ENCODE assay signal across 1 cellular context in genomic region chr21:29155118-29155932, GRCh38.
TF ChIP-seq lines count a peak whose summit lies in the region.

No MANE protein-coding gene starts in this region.

TF ChIP-seq in K562, 482 proteins besides CTCF, POLR2A, EP300 and RAD21 (continued from another document):
- TF ChIP-seq E2F1 (CRISPR knock-in tag; IDR thresholded peaks at IDR 0.05) (no peak), DNMT1 (IDR thresholded peaks at IDR 0.05) (no peak), ETS2 (tag; IDR thresholded peaks at IDR 0.05; ENCODE audit: borderline replicate concordance, poor library complexity, severe bottlenecking) (no peak), ZBTB8A (IDR thresholded peaks at IDR 0.05; ENCODE audit: partially characterized antibody) (no peak), HMG20B (CRISPR knock-in tag; IDR thresholded peaks at IDR 0.05) (no peak), STAT6 (CRISPR knock-in tag; IDR thresholded peaks at IDR 0.05) (no peak), ZNF584 (CRISPR knock-in tag; IDR thresholded peaks at IDR 0.05; ENCODE audit: low read depth) (no peak), ID3 (CRISPR knock-in tag; IDR thresholded peaks at IDR 0.05) (no peak), ID3 (tag; IDR thresholded peaks at IDR 0.05) (0 out of 2 replicates have a peak, but pooled peaks have one; percentile 18), POLR2AphosphoS2 (IDR thresholded peaks at IDR 0.05; ENCODE audit: low read length) (no peak), ZNF449 (CRISPR knock-in tag; IDR thresholded peaks at IDR 0.05) (no peak), ATF3 (IDR thresholded peaks at IDR 0.05) (peak; percentile 29; the same call in 1 of the 2 replicates), ATF3 (CRISPR knock-in tag; conservative IDR thresholded peaks at IDR 0.05) (no peak), ARID2 (IDR thresholded peaks at IDR 0.05) (no peak), CSDE1 (IDR thresholded peaks at IDR 0.05) (no peak), ARID3A (IDR thresholded peaks at IDR 0.05; ENCODE audit: borderline replicate concordance, low read depth, low read length) (no peak), FOS (IDR thresholded peaks at IDR 0.05; ENCODE audit: extremely low read depth, insufficient read length) (no peak), ZFPM2 (CRISPR knock-in tag; IDR thresholded peaks at IDR 0.05) (no peak), COPS2 (conservative IDR thresholded peaks at IDR 0.05) (no peak), NCOA1 (IDR thresholded peaks at IDR 0.05; ENCODE audit: low read depth) (no peak), PRDM10 (IDR thresholded peaks at IDR 0.05; ENCODE audit: partially characterized antibody) (no peak), MAFG (tag; conservative IDR thresholded peaks at IDR 0.05) (no peak), PTRF (tag; IDR thresholded peaks at IDR 0.05) (no peak), CEBPB (tag; IDR thresholded peaks at IDR 0.05) (no peak), ZBTB26 (CRISPR knock-in tag; IDR thresholded peaks at IDR 0.05) (no peak), MTF1 (CRISPR knock-in tag; IDR thresholded peaks at IDR 0.05; ENCODE audit: borderline replicate concordance) (no peak), TAF7 (tag; IDR thresholded peaks at IDR 0.05) (no peak), MYBL2 (IDR thresholded peaks at IDR 0.05; ENCODE audit: low read depth) (no peak), MYBL2 (CRISPR knock-in tag; IDR thresholded peaks at IDR 0.05; ENCODE audit: borderline replicate concordance) (no peak), ZNF239 (CRISPR knock-in tag; IDR thresholded peaks at IDR 0.05) (no peak), TAF9B (IDR thresholded peaks at IDR 0.05; ENCODE audit: partially characterized antibody) (no peak), ZNF3 (CRISPR knock-in tag; IDR thresholded peaks at IDR 0.05) (no peak), MAFF (IDR thresholded peaks at IDR 0.05; ENCODE audit: low read length) (no peak), BHLHE40 (IDR thresholded peaks at IDR 0.05; ENCODE audit: low read length) (no peak), DACH1 (IDR thresholded peaks at IDR 0.05; ENCODE audit: partially characterized antibody) (no peak), ILK (tag; IDR thresholded peaks at IDR 0.05; ENCODE audit: borderline replicate concordance, low read depth) (no peak), ZNF511 (CRISPR knock-in tag; IDR thresholded peaks at IDR 0.05) (no peak), HLTF (IDR thresholded peaks at IDR 0.05) (no peak), PRPF4 (IDR thresholded peaks at IDR 0.05; ENCODE audit: insufficient read depth, low read depth, low read length, poor library complexity, severe bottlenecking) (no peak), KAT8 (IDR thresholded peaks at IDR 0.05; ENCODE audit: low read depth) (no peak), GATAD2A (IDR thresholded peaks at IDR 0.05) (no peak), ATF2 (CRISPR knock-in tag; IDR thresholded peaks at IDR 0.05) (no peak), ZNF583 (CRISPR knock-in tag; IDR thresholded peaks at IDR 0.05) (no peak), BRD9 (IDR thresholded peaks at IDR 0.05; ENCODE audit: low read depth, partially characterized antibody) (no peak), BRF1 (IDR thresholded peaks at IDR 0.05; ENCODE audit: borderline replicate concordance, extremely low read depth, insufficient read length) (no peak), ZBTB17 (CRISPR knock-in tag; IDR thresholded peaks at IDR 0.05) (no peak), DMBX1 (CRISPR knock-in tag; IDR thresholded peaks at IDR 0.05; ENCODE audit: borderline replicate concordance) (no peak), CBX8 (IDR thresholded peaks at IDR 0.05; ENCODE audit: borderline replicate concordance, extremely low read depth, low read depth, low read length, poor library complexity, severe bottlenecking) (peak; percentile 73), ZNF778 (CRISPR knock-in tag; IDR thresholded peaks at IDR 0.05) (no peak), BMI1 (IDR thresholded peaks at IDR 0.05; ENCODE audit: low read length) (no peak), NR0B1 (IDR thresholded peaks at IDR 0.05; ENCODE audit: partially characterized antibody) (no peak)
